8 cellular contexts compared by ENCODE assay signal in genomic region chr12:6723607-6724408, GRCh38. TPM values are rescaled to one million over a fixed set of nuclear protein-coding genes. Genes with fewer than 3 reads are reported as not detected.
DNase-seq lines count a peak whose midpoint lies in the region; ATAC-seq, FAIRE-seq and TF ChIP-seq lines count a peak whose summit lies in the region.

Gene COPS7A (plus strand): TSS chr12:6724046. CDS start chr12:6724657, 611 bp downstream.

- peak; percentile 92 for TF ChIP-seq POLR2A in GM12892 (IDR thresholded peaks at IDR 0.05; ENCODE audit: low read depth, low read length)
- peak in 1 of 2 donors; percentile 38 for TF ChIP-seq POLR2A in adrenal gland (IDR thresholded peaks at IDR 0.05)
- peak; percentile 66 for TF ChIP-seq POLR2A in transverse colon (IDR thresholded peaks at IDR 0.05)

- WGBS in adrenal gland, 4 donors: 0 to 1% (median 1%) methylated on average over 30 to 49 of the region's 49 CpGs
- no CpG with 5 or more reads among the region's 49 CpGs for WGBS in trophoblast cell (ENCODE audit: extremely low coverage, insufficient coverage, insufficient read length)
- WGBS in transverse colon (ENCODE audit: low coverage in 1 of 2), 2 donors: 1 to 2% methylated on average over 6 to 47 of the region's 49 CpGs

- no peak within 1 kb of the TSS for H2BK120ac ChIP-seq in trophoblast cell (ENCODE audit: insufficient read depth, low read length, poor library complexity)

- H2AK5ac ChIP-seq in trophoblast cell (ENCODE audit: low read length): peak within 1 kb of the TSS; percentile 67

- peak within 1 kb of the TSS; percentile 100 for H2AFZ ChIP-seq in trophoblast cell (ENCODE audit: insufficient read depth, low read length, poor library complexity)

- peak within 1 kb of the TSS; percentile 100 for H4K8ac ChIP-seq in trophoblast cell (ENCODE audit: low read depth, low read length)

- no peak within 1 kb of the TSS for H3K23ac ChIP-seq in trophoblast cell (ENCODE audit: low read length)

- no peaks in the 10 kb centered on the region for H3K9me3 ChIP-seq in adrenal gland (replicated peaks in 1 of 3)
- H3K9me3 ChIP-seq in trophoblast cell (ENCODE audit: insufficient read depth, low read depth, low read length): peaks cover 2% of the 10 kb centered on the region
- H3K9me3 ChIP-seq in transverse colon: no peaks in the 10 kb centered on the region

- ATAC-seq in HG02852 (IDR thresholded peaks at IDR 0.05; ENCODE audit: unreplicated experiment): peak; percentile 91

- H3K27me3 ChIP-seq in adrenal gland (no peaks in the 10 kb centered on the region), trophoblast cell (ENCODE audit: insufficient read depth, low read length) (no peaks in the 10 kb centered on the region), transverse colon (no peaks in the 10 kb centered on the region)

- in situ Hi-C loops in transverse colon (cut with MboI; ENCODE audit: low pct_ligation_motif_present in 1 of 4, low pct_unique_long_range_greater_than_20kb in 1 of 4, low sequenced_read_pairs in 3 of 4): no loop called here

- peak within 1 kb of the TSS; percentile 81 for H3K18ac ChIP-seq in trophoblast cell (ENCODE audit: low read length)

- no peak within 1 kb of the TSS for H2BK5ac ChIP-seq in trophoblast cell (ENCODE audit: low read depth, low read length, poor library complexity)

- H3K4me1 ChIP-seq in adrenal gland (replicated peaks in 1 of 2): peaks cover 6 to 12% of the 10 kb centered on the region in 2 donors
- peaks cover 4 to 5% of the 10 kb centered on the region in 2 experiments for H3K4me1 ChIP-seq in trophoblast cell (ENCODE audit: control insufficient read depth in 1 of 2, insufficient read depth in 2 of 2, low read length in 2 of 2)
- peaks cover 5 to 11% (median 10%) of the 10 kb centered on the region in 4 donors for H3K4me1 ChIP-seq in transverse colon

- H4K91ac ChIP-seq in trophoblast cell (ENCODE audit: low read depth, low read length): peak within 1 kb of the TSS; percentile 76

- intact Hi-C loops in adrenal gland (cut with DNase I) (no loop called here), cardiac septum (cut with DNase I) (loop anchor here (1.0 kb wide), 2 partner anchors 35 to 61 kb away; partner anchors contain the start of genes ING4 and ZNF384), transverse colon (cut with DNase I; ENCODE audit: low total_unique reads) (no loop called here)

- peaks cover 9% of the 10 kb centered on the region for H3K79me1 ChIP-seq in trophoblast cell (ENCODE audit: low read length)

- peaks cover 4% of the 10 kb centered on the region for H3K79me2 ChIP-seq in trophoblast cell (ENCODE audit: control insufficient read depth, insufficient read depth, low read length, poor library complexity)

- H3K27ac ChIP-seq in adrenal gland (peak within 1 kb of the TSS; percentile 9 to 94 (median 63)), trophoblast cell (ENCODE audit: low read depth, low read length) (peak within 1 kb of the TSS; percentile 78), transverse colon (peak within 1 kb of the TSS; percentile 80 to 90 (median 84))

- TF ChIP-seq CTCF in adrenal gland (IDR thresholded peaks at IDR 0.05): no peak
- TF ChIP-seq CTCF in transverse colon (IDR thresholded peaks at IDR 0.05): no peak

- H3K4ac ChIP-seq in trophoblast cell (ENCODE audit: low read depth, low read length): peak within 1 kb of the TSS; percentile 83

- peak within 1 kb of the TSS; percentile 1 for H2BK12ac ChIP-seq in trophoblast cell (ENCODE audit: low read length)

- peak within 1 kb of the TSS; percentile 95 for H4K12ac ChIP-seq in trophoblast cell (ENCODE audit: low read depth, low read length)

- H3K36me3 ChIP-seq in adrenal gland (replicated peaks in 1 of 2) (peaks cover 0 to 13% of the 10 kb centered on the region in 2 donors), trophoblast cell (ENCODE audit: control insufficient read depth in 1 of 2, insufficient read depth in 2 of 2, low read length in 2 of 2) (peaks cover 2 to 10% of the 10 kb centered on the region in 2 experiments), transverse colon (peaks cover 0 to 7% (median 0%) of the 10 kb centered on the region in 4 donors)

- peak; percentile 24 for TF ChIP-seq EP300 in transverse colon (IDR thresholded peaks at IDR 0.05; ENCODE audit: low read depth)

- peak within 1 kb of the TSS; percentile 66 for H3K9ac ChIP-seq in trophoblast cell (ENCODE audit: low read length)

- peak within 1 kb of the TSS; percentile 63 for H3K14ac ChIP-seq in trophoblast cell (ENCODE audit: low read length)

- DNase-seq in GM12892 (ENCODE audit: insufficient read length) (peak; percentile 97), NCI-H146 (lab: John Stamatoyannopoulos, UW) (peak; percentile 100), T-helper 1 cell (peak; percentile 86 to 99 (median 89)), adrenal gland (peak; percentile 97 to 99 (median 98)), cardiac septum (ENCODE audit: low spot score) (peak; percentile 99), trophoblast cell (peak; percentile 99), transverse colon (peak; percentile 99)

- peak within 1 kb of the TSS; percentile 75 for H3K4me2 ChIP-seq in trophoblast cell (ENCODE audit: low read length)

- FAIRE-seq in GM12892 (lab: Jason Lieb, UNC): peak; percentile 94

- H3K4me3 ChIP-seq in adrenal gland (peak within 1 kb of the TSS in 2 of 4 donors; percentile 53 to 62), trophoblast cell (ENCODE audit: low read depth, low read length) (peak within 1 kb of the TSS; percentile 71), transverse colon (peak within 1 kb of the TSS; percentile 40 to 58 (median 52))

RNA-seq across cellular contexts. Expression of gene COPS7A, which starts in this region (rescaled TPM):
- 37.3 TPM for polyA plus RNA-seq in GM12892 (2012; ENCODE audit: missing spikeins)
- 100 to 1,000 TPM in 1 of 8 donors, 10 to 100 TPM in 7; 56.5 to 105 (median 84.0) TPM for total RNA-seq in adrenal gland
- polyA plus RNA-seq in adrenal gland: 10 to 100 TPM; 46.5 to 85.1 (median 50.6) TPM
- total RNA-seq in cardiac septum: 64.7 TPM
- 30.5 and 31.7 TPM in 2 replicates for polyA plus RNA-seq in trophoblast cell (2013)
- 10 to 100 TPM; 13.1 to 44.9 (median 36.9) TPM for total RNA-seq in transverse colon
